9 cellular contexts compared by ENCODE assay signal in genomic region chr17:78144146-78144719, GRCh38. TPM values are rescaled to one million over a fixed set of nuclear protein-coding genes. Genes with fewer than 3 reads are reported as not detected.
A peak's percentile ranks its signal among the peaks of the same experiment; 100 is the strongest.
DNase-seq lines count a peak whose midpoint lies in the region; ATAC-seq, FAIRE-seq and TF ChIP-seq lines count a peak whose summit lies in the region.
"Had no signal": no experiment of that assay in that cellular context is flagged by ENCODE, and none has a peak within 500 bp of the region (broad histone marks: within the 10 kb centered on the region; RNA-seq: fewer than 3 reads in every experiment).

No MANE protein-coding gene starts in this region.

- H3K27me3 Mint-ChIP-seq in Calu3 (ENCODE audit: unreplicated experiment) (no peaks in the 10 kb centered on the region), brain (peaks cover 3% of the 10 kb centered on the region), type B pancreatic cell (no peaks in the 10 kb centered on the region)

- intact Hi-C loops in Calu3 (cut with micrococcal nuclease; ENCODE audit: unreplicated experiment) (no loop called here), HepG2 (cut with micrococcal nuclease; ENCODE audit: unreplicated experiment) (loop anchor here (5.0 kb wide), 2 partner anchors 698 to 783 kb away; partner anchors contain the start of genes TIMP2 and USP36)

- CTCF ChIA-PET in Calu3 (lab: Charles Lee) (interaction anchor here (0.6 to 1.5 kb wide), 10 partner anchors 9 to 613 kb away, joined by 3 to 6 read pairs (median 4); partner anchors contain the start of genes AFMID, TK1 and TMC6), HepG2 (lab: Yijun Ruan, JAX; ENCODE audit: low intra/inter-chr PET ratio, low total read pairs) (no interaction called here)

- H3K4me1 Mint-ChIP-seq in Calu3 (ENCODE audit: low read depth, unreplicated experiment): peaks cover 74% of the 10 kb centered on the region
- H3K4me1 Mint-ChIP-seq in brain: peaks cover 20% of the 10 kb centered on the region
- H3K4me1 Mint-ChIP-seq in type B pancreatic cell (ENCODE audit: unreplicated experiment): peaks cover 18% of the 10 kb centered on the region

- H3K4me1 ChIP-seq in HepG2 (ENCODE audit: insufficient read depth, low read length): peaks cover 90% of the 10 kb centered on the region

- H3K79me2 ChIP-seq in HepG2 (ENCODE audit: insufficient read depth, low read length): no peaks in the 10 kb centered on the region

- in situ Hi-C loops in HepG2 (cut with HindIII; ENCODE audit: extremely low pct_ligation_motif_present, low pct_unique_long_range_greater_than_20kb): no loop called here

- H2AFZ ChIP-seq in HepG2 (ENCODE audit: low read length): no peak overlapping the region

- POLR2A ChIA-PET in HepG2 (lab: Yijun Ruan, JAX): interaction anchor here (0.6 to 2.2 kb wide), 6 partner anchors 9 to 234 kb away, joined by 4 to 11 read pairs (median 6); partner anchors contain the start of genes AFMID, SYNGR2 and TK1

- ATAC-seq in HepG2 (peak; percentile 5; the same call in 1 of the 3 replicates), GM19035 (IDR thresholded peaks at IDR 0.05; ENCODE audit: unreplicated experiment) (no peak), GM21723 (IDR thresholded peaks at IDR 0.05; ENCODE audit: unreplicated experiment) (no peak)

- TF ChIP-seq POLR2A in HepG2 (IDR thresholded peaks at IDR 0.05; ENCODE audit: insufficient read depth in 1 of 2, low read depth in 2 of 2, low read length in 2 of 2): no peak

- H3K36me3 ChIP-seq in HepG2 (replicated peaks in 1 of 2; ENCODE audit: control insufficient read depth in 1 of 2, insufficient read depth in 2 of 2, low read length in 2 of 2): no peaks in the 10 kb centered on the region

- H3K4me2 ChIP-seq in HepG2 (ENCODE audit: low read depth, low read length): peak overlapping the region; percentile 78

- H3K4me3 ChIP-seq in HepG2 (replicated peaks in 1 of 3; ENCODE audit: insufficient read depth in 1 of 3, low read depth in 2 of 3, low read length in 3 of 3): peak overlapping the region in 1 of 3 experiments; percentile 65; a peak in 1 of 6 replicates

- peak overlapping the region; percentile 37 for H3K4me3 Mint-ChIP-seq in Calu3 (ENCODE audit: low read depth, unreplicated experiment)
- H3K4me3 Mint-ChIP-seq in brain: peak overlapping the region in 1 of 5 experiments; percentile 27
- H3K4me3 Mint-ChIP-seq in type B pancreatic cell: peak overlapping the region; percentile 58
- H3K4me3 Mint-ChIP-seq: neural crest cell had no signal

- no peak for TF ChIP-seq CTCF in Calu3 (IDR thresholded peaks at IDR 0.05; ENCODE audit: unreplicated experiment)
- no peak for TF ChIP-seq CTCF in brain (conservative IDR thresholded peaks at IDR 0.05)
- TF ChIP-seq CTCF in HepG2 (CRISPR knock-in tag; IDR thresholded peaks at IDR 0.05): peak; percentile 36; the same call in 1 of the 2 replicates
- TF ChIP-seq CTCF in type B pancreatic cell (conservative IDR thresholded peaks at IDR 0.05): no peak

- H4K20me1 ChIP-seq in HepG2 (ENCODE audit: insufficient read depth, low read length): no peaks in the 10 kb centered on the region

- H3K9me3 Mint-ChIP-seq in Calu3 (ENCODE audit: low read depth, unreplicated experiment) (no peaks in the 10 kb centered on the region), brain (peaks cover 0 to 7% (median 0%) of the 10 kb centered on the region in 5 experiments), type B pancreatic cell (no peaks in the 10 kb centered on the region)

- DNase-seq in Calu3 (peak; percentile 86), M059J (ENCODE audit: low read depth) (peak; percentile 87), HepG2 (ENCODE audit: low spot score) (no peak), type B pancreatic cell (ENCODE audit: extremely low spot score, unreplicated experiment) (no peak), NCI-H748 treated with DMSO at 0.1 percent for 48 hours (lab: John Stamatoyannopoulos, UW) (no peak)

- WGBS in HepG2 (ENCODE audit: low lambda C conversion rate): 18% methylated on average over 9 of the region's 11 CpGs

- H3K9ac ChIP-seq in HepG2 (ENCODE audit: insufficient read depth, low read depth, low read length): 0 out of 2 replicates have a peak overlapping the region, but pooled peaks have one; percentile 10

- no peak for TF ChIP-seq RAD21 in HepG2 (CRISPR knock-in tag; IDR thresholded peaks at IDR 0.05)

- peaks cover 47% of the 10 kb centered on the region for H3K36me3 Mint-ChIP-seq in Calu3 (ENCODE audit: insufficient read depth, unreplicated experiment)
- H3K36me3 Mint-ChIP-seq in brain: no peaks in the 10 kb centered on the region
- no peaks in the 10 kb centered on the region for H3K36me3 Mint-ChIP-seq in type B pancreatic cell

- no TSS peak for BruUV-seq in Calu3 (replicated peaks; lab: Mats Ljungman, UMichigan)
- no TSS peak for BruUV-seq in HepG2 (replicated peaks; lab: Mats Ljungman, UMichigan)

- no peak overlapping the region for H3K27ac ChIP-seq in HepG2 (ENCODE audit: extremely low read length, insufficient read depth, low read length)

- peak; percentile 54 for FAIRE-seq in HepG2 (lab: Jason Lieb, UNC)

- no peaks in the 10 kb centered on the region for H3K9me3 ChIP-seq in HepG2 (ENCODE audit: low read length)

- TF ChIP-seq EP300 in HepG2 (IDR thresholded peaks at IDR 0.05; ENCODE audit: low read depth in 2 of 2, low read length in 2 of 2) (no peak), HepG2 (CRISPR knock-in tag; IDR thresholded peaks at IDR 0.05; ENCODE audit: borderline replicate concordance) (no peak)

- H3K27me3 ChIP-seq in HepG2 (ENCODE audit: control insufficient read depth in 1 of 2, insufficient read depth in 2 of 2, low read length in 2 of 2): peaks cover 9 to 26% of the 10 kb centered on the region in 2 experiments; a peak in 4 of 5 replicates

- H3K27ac Mint-ChIP-seq in Calu3 (ENCODE audit: unreplicated experiment): peak overlapping the region; percentile 74
- peak overlapping the region in 3 of 5 experiments; percentile 77 to 92 (median 88) for H3K27ac Mint-ChIP-seq in brain
- H3K27ac Mint-ChIP-seq in type B pancreatic cell: peak overlapping the region; percentile 73

RNA-seq across cellular contexts. Expression of gene C17orf99, which starts 2.0 kb away (rescaled TPM):
- total RNA-seq in Calu3 (2022) (not detected in 2 replicates), HepG2 (2016; rRNA removed; fragmentation: Illumina TruSeq; extraction: Trizol) (0.22 and 1.7 TPM in 2 replicates), type B pancreatic cell (ENCODE audit: low replicate concordance) (not detected in 2 replicates)
- not detected in 2 replicates for total RNA-seq in M059J (2014; rRNA removed; shearing (Covaris generic))
- polyA plus RNA-seq in brain (ENCODE audit: insufficient read depth, low read depth, low replicate concordance) (not detected), HepG2 (2011; rRNA removed) (1.9 and 2.8 TPM in 2 replicates)
- total RNA-seq in HepG2 (2016; cell fraction: cytosol; rRNA removed; fragmentation: Illumina TruSeq; extraction: Trizol; ENCODE audit: low read depth): 0.51 and 0.88 TPM in 2 replicates
- total RNA-seq in HepG2 (2016; cell fraction: insoluble cytoplasmic fraction; rRNA removed; fragmentation: Illumina TruSeq; extraction: Trizol): 0.84 and 0.86 TPM in 2 replicates
- 1.1 and 1.2 TPM in 2 replicates for total RNA-seq in HepG2 (2016; cell fraction: membrane; rRNA removed; fragmentation: Illumina TruSeq; extraction: Trizol)
- 0.38 and 2.4 TPM in 2 replicates for total RNA-seq in HepG2 (2016; cell fraction: nucleus; rRNA removed; fragmentation: Illumina TruSeq; extraction: Trizol)
- 1.1 and 1.8 TPM in 2 replicates for polyA plus RNA-seq in HepG2 (2011; cell fraction: cytosol; rRNA removed)
- 5.8 and 10.0 TPM in 2 replicates for polyA plus RNA-seq in HepG2 (2011; cell fraction: nucleus; rRNA removed)
- polyA plus RNA-seq in HepG2 (2012): 1.5 and 2.2 TPM in 2 replicates
- polyA plus RNA-seq in HepG2 (2016; cell fraction: cytosol; fragmentation: Illumina TruSeq; extraction: Trizol; ENCODE audit: low read depth): 0.23 and 0.46 TPM in 2 replicates
- 0.60 TPM in 1 of 2 replicates, not detected in the other for polyA plus RNA-seq in HepG2 (2016; cell fraction: insoluble cytoplasmic fraction; fragmentation: Illumina TruSeq; extraction: Trizol; ENCODE audit: low read depth)
- 0.59 and 1.1 TPM in 2 replicates for polyA plus RNA-seq in HepG2 (2016; cell fraction: membrane; fragmentation: Illumina TruSeq; extraction: Trizol; ENCODE audit: low read depth)
- 2.4 and 2.9 TPM in 2 replicates for polyA plus RNA-seq in HepG2 (2016; cell fraction: nucleus; fragmentation: Illumina TruSeq; extraction: Trizol; ENCODE audit: insufficient read depth, low read depth)
- 0.72 TPM in 1 of 2 replicates, not detected in the other for polyA minus RNA-seq in HepG2 (2011; rRNA and poly(A)+ RNA removed; ENCODE audit: low replicate concordance)
- polyA minus RNA-seq in HepG2 (2011; cell fraction: cytosol; rRNA and poly(A)+ RNA removed): not detected in 2 replicates
- 1.5 and 3.1 TPM in 2 replicates for polyA minus RNA-seq in HepG2 (2011; cell fraction: nucleus; rRNA and poly(A)+ RNA removed)
- total RNA-seq: neural crest cell had no signal

RNA-seq across cellular contexts. Expression of gene TMC8, which starts 13.7 kb away (rescaled TPM):
- total RNA-seq in Calu3 (2022) (1.1 and 2.1 TPM in 2 replicates), HepG2 (2016; rRNA removed; fragmentation: Illumina TruSeq; extraction: Trizol) (0.08 and 0.53 TPM in 2 replicates), type B pancreatic cell (ENCODE audit: low replicate concordance) (0.85 and 0.90 TPM in 2 replicates)
- not detected in 2 replicates for total RNA-seq in M059J (2014; rRNA removed; shearing (Covaris generic))
- polyA plus RNA-seq in brain (ENCODE audit: insufficient read depth, low read depth, low replicate concordance) (0.92 TPM), HepG2 (2011; rRNA removed) (7.8 and 11.1 TPM in 2 replicates)
- total RNA-seq in HepG2 (2016; cell fraction: cytosol; rRNA removed; fragmentation: Illumina TruSeq; extraction: Trizol; ENCODE audit: low read depth): 0.09 and 0.61 TPM in 2 replicates
- 0.04 and 0.65 TPM in 2 replicates for total RNA-seq in HepG2 (2016; cell fraction: insoluble cytoplasmic fraction; rRNA removed; fragmentation: Illumina TruSeq; extraction: Trizol)
- 0.83 TPM in 2 replicates for total RNA-seq in HepG2 (2016; cell fraction: membrane; rRNA removed; fragmentation: Illumina TruSeq; extraction: Trizol)
- total RNA-seq in HepG2 (2016; cell fraction: nucleus; rRNA removed; fragmentation: Illumina TruSeq; extraction: Trizol): 0.85 and 1.9 TPM in 2 replicates
- 5.7 and 7.7 TPM in 2 replicates for polyA plus RNA-seq in HepG2 (2011; cell fraction: cytosol; rRNA removed)
- polyA plus RNA-seq in HepG2 (2011; cell fraction: nucleus; rRNA removed): 35.7 and 61.8 TPM in 2 replicates
- polyA plus RNA-seq in HepG2 (2012): 5.3 and 8.8 TPM in 2 replicates
- polyA plus RNA-seq in HepG2 (2016; cell fraction: cytosol; fragmentation: Illumina TruSeq; extraction: Trizol; ENCODE audit: low read depth): 0.12 TPM in 1 of 2 replicates, not detected in the other
- 0.13 and 0.74 TPM in 2 replicates for polyA plus RNA-seq in HepG2 (2016; cell fraction: insoluble cytoplasmic fraction; fragmentation: Illumina TruSeq; extraction: Trizol; ENCODE audit: low read depth)
- polyA plus RNA-seq in HepG2 (2016; cell fraction: membrane; fragmentation: Illumina TruSeq; extraction: Trizol; ENCODE audit: low read depth): 0.10 and 0.13 TPM in 2 replicates
- 0.76 and 1.7 TPM in 2 replicates for polyA plus RNA-seq in HepG2 (2016; cell fraction: nucleus; fragmentation: Illumina TruSeq; extraction: Trizol; ENCODE audit: insufficient read depth, low read depth)
- polyA minus RNA-seq in HepG2 (2011; rRNA and poly(A)+ RNA removed; ENCODE audit: low replicate concordance): 0.51 and 13.2 TPM in 2 replicates
- 4.5 and 4.8 TPM in 2 replicates for polyA minus RNA-seq in HepG2 (2011; cell fraction: cytosol; rRNA and poly(A)+ RNA removed)
- 12.2 and 14.3 TPM in 2 replicates for polyA minus RNA-seq in HepG2 (2011; cell fraction: nucleus; rRNA and poly(A)+ RNA removed)

RNA-seq across cellular contexts. Expression of gene TMC6, which starts 15.7 kb away (rescaled TPM):
- total RNA-seq in Calu3 (2022) (116 and 133 TPM in 2 replicates), HepG2 (2016; rRNA removed; fragmentation: Illumina TruSeq; extraction: Trizol) (20.4 and 48.4 TPM in 2 replicates), type B pancreatic cell (ENCODE audit: low replicate concordance) (94.4 and 122 TPM in 2 replicates)
- total RNA-seq in M059J (2014; rRNA removed; shearing (Covaris generic)): 0.54 and 0.74 TPM in 2 replicates
- polyA plus RNA-seq in brain (ENCODE audit: insufficient read depth, low read depth, low replicate concordance) (30.3 TPM), HepG2 (2011; rRNA removed) (99.1 and 118 TPM in 2 replicates)
- 21.4 and 23.6 TPM in 2 replicates for total RNA-seq in HepG2 (2016; cell fraction: cytosol; rRNA removed; fragmentation: Illumina TruSeq; extraction: Trizol; ENCODE audit: low read depth)
- total RNA-seq in HepG2 (2016; cell fraction: insoluble cytoplasmic fraction; rRNA removed; fragmentation: Illumina TruSeq; extraction: Trizol): 19.7 and 47.9 TPM in 2 replicates
- 29.0 and 34.4 TPM in 2 replicates for total RNA-seq in HepG2 (2016; cell fraction: membrane; rRNA removed; fragmentation: Illumina TruSeq; extraction: Trizol)
- total RNA-seq in HepG2 (2016; cell fraction: nucleus; rRNA removed; fragmentation: Illumina TruSeq; extraction: Trizol): 47.2 and 55.0 TPM in 2 replicates
- 42.4 and 70.8 TPM in 2 replicates for polyA plus RNA-seq in HepG2 (2011; cell fraction: cytosol; rRNA removed)
- 648 and 982 TPM in 2 replicates for polyA plus RNA-seq in HepG2 (2011; cell fraction: nucleus; rRNA removed)
- polyA plus RNA-seq in HepG2 (2012): 45.7 and 50.3 TPM in 2 replicates
- 8.9 and 10.6 TPM in 2 replicates for polyA plus RNA-seq in HepG2 (2016; cell fraction: cytosol; fragmentation: Illumina TruSeq; extraction: Trizol; ENCODE audit: low read depth)
- 16.1 and 17.9 TPM in 2 replicates for polyA plus RNA-seq in HepG2 (2016; cell fraction: insoluble cytoplasmic fraction; fragmentation: Illumina TruSeq; extraction: Trizol; ENCODE audit: low read depth)
- 18.2 and 19.0 TPM in 2 replicates for polyA plus RNA-seq in HepG2 (2016; cell fraction: membrane; fragmentation: Illumina TruSeq; extraction: Trizol; ENCODE audit: low read depth)
- polyA plus RNA-seq in HepG2 (2016; cell fraction: nucleus; fragmentation: Illumina TruSeq; extraction: Trizol; ENCODE audit: insufficient read depth, low read depth): 126 and 147 TPM in 2 replicates
- polyA minus RNA-seq in HepG2 (2011; rRNA and poly(A)+ RNA removed; ENCODE audit: low replicate concordance): 23.3 and 152 TPM in 2 replicates
- 48.9 and 63.1 TPM in 2 replicates for polyA minus RNA-seq in HepG2 (2011; cell fraction: cytosol; rRNA and poly(A)+ RNA removed)
- polyA minus RNA-seq in HepG2 (2011; cell fraction: nucleus; rRNA and poly(A)+ RNA removed): 92.6 and 109 TPM in 2 replicates

RNA-seq across cellular contexts. Expression of gene SYNGR2, which starts 24.1 kb away (rescaled TPM):
- total RNA-seq in Calu3 (2022) (204 and 229 TPM in 2 replicates), HepG2 (2016; rRNA removed; fragmentation: Illumina TruSeq; extraction: Trizol) (28.7 and 46.7 TPM in 2 replicates), type B pancreatic cell (ENCODE audit: low replicate concordance) (64.1 and 179 TPM in 2 replicates)
- 34.6 and 37.6 TPM in 2 replicates for total RNA-seq in M059J (2014; rRNA removed; shearing (Covaris generic))
- polyA plus RNA-seq in brain (ENCODE audit: insufficient read depth, low read depth, low replicate concordance) (88.2 TPM), HepG2 (2011; rRNA removed) (170 and 192 TPM in 2 replicates)
- total RNA-seq in HepG2 (2016; cell fraction: cytosol; rRNA removed; fragmentation: Illumina TruSeq; extraction: Trizol; ENCODE audit: low read depth): 15.8 and 18.7 TPM in 2 replicates
- 21.7 and 51.0 TPM in 2 replicates for total RNA-seq in HepG2 (2016; cell fraction: insoluble cytoplasmic fraction; rRNA removed; fragmentation: Illumina TruSeq; extraction: Trizol)
- 31.9 and 34.8 TPM in 2 replicates for total RNA-seq in HepG2 (2016; cell fraction: membrane; rRNA removed; fragmentation: Illumina TruSeq; extraction: Trizol)
- 43.0 and 51.6 TPM in 2 replicates for total RNA-seq in HepG2 (2016; cell fraction: nucleus; rRNA removed; fragmentation: Illumina TruSeq; extraction: Trizol)
- 200 and 244 TPM in 2 replicates for polyA plus RNA-seq in HepG2 (2011; cell fraction: cytosol; rRNA removed)
- 116 and 129 TPM in 2 replicates for polyA plus RNA-seq in HepG2 (2011; cell fraction: nucleus; rRNA removed)
- polyA plus RNA-seq in HepG2 (2012): 52.7 and 59.2 TPM in 2 replicates
- polyA plus RNA-seq in HepG2 (2016; cell fraction: cytosol; fragmentation: Illumina TruSeq; extraction: Trizol; ENCODE audit: low read depth): 35.1 and 40.6 TPM in 2 replicates
- polyA plus RNA-seq in HepG2 (2016; cell fraction: insoluble cytoplasmic fraction; fragmentation: Illumina TruSeq; extraction: Trizol; ENCODE audit: low read depth): 52.5 and 60.0 TPM in 2 replicates
- polyA plus RNA-seq in HepG2 (2016; cell fraction: membrane; fragmentation: Illumina TruSeq; extraction: Trizol; ENCODE audit: low read depth): 62.1 and 68.8 TPM in 2 replicates
- polyA plus RNA-seq in HepG2 (2016; cell fraction: nucleus; fragmentation: Illumina TruSeq; extraction: Trizol; ENCODE audit: insufficient read depth, low read depth): 160 and 166 TPM in 2 replicates
- polyA minus RNA-seq in HepG2 (2011; rRNA and poly(A)+ RNA removed; ENCODE audit: low replicate concordance): 231 and 401 TPM in 2 replicates
- 73.3 and 75.3 TPM in 2 replicates for polyA minus RNA-seq in HepG2 (2011; cell fraction: cytosol; rRNA and poly(A)+ RNA removed)
- 23.0 and 28.7 TPM in 2 replicates for polyA minus RNA-seq in HepG2 (2011; cell fraction: nucleus; rRNA and poly(A)+ RNA removed)

RNA-seq across cellular contexts. Expression of gene TK1, which starts 42.6 kb away (rescaled TPM):
- total RNA-seq in Calu3 (2022): 89.7 and 95.3 TPM in 2 replicates
- 107 and 150 TPM in 2 replicates for total RNA-seq in M059J (2014; rRNA removed; shearing (Covaris generic))
- polyA plus RNA-seq in brain (ENCODE audit: insufficient read depth, low read depth, low replicate concordance): 45.3 TPM
- 96.0 and 114 TPM in 2 replicates for total RNA-seq in HepG2 (2016; rRNA removed; fragmentation: Illumina TruSeq; extraction: Trizol)
- total RNA-seq in HepG2 (2016; cell fraction: cytosol; rRNA removed; fragmentation: Illumina TruSeq; extraction: Trizol; ENCODE audit: low read depth): 20.1 and 22.9 TPM in 2 replicates
- 95.6 and 109 TPM in 2 replicates for total RNA-seq in HepG2 (2016; cell fraction: insoluble cytoplasmic fraction; rRNA removed; fragmentation: Illumina TruSeq; extraction: Trizol)
- total RNA-seq in HepG2 (2016; cell fraction: membrane; rRNA removed; fragmentation: Illumina TruSeq; extraction: Trizol): 30.2 and 33.7 TPM in 2 replicates
- total RNA-seq in HepG2 (2016; cell fraction: nucleus; rRNA removed; fragmentation: Illumina TruSeq; extraction: Trizol): 38.0 and 39.0 TPM in 2 replicates
- 33.2 and 45.0 TPM in 2 replicates for polyA plus RNA-seq in HepG2 (2011; rRNA removed)
- polyA plus RNA-seq in HepG2 (2011; cell fraction: cytosol; rRNA removed): 36.3 and 78.7 TPM in 2 replicates
- 27.9 and 41.4 TPM in 2 replicates for polyA plus RNA-seq in HepG2 (2011; cell fraction: nucleus; rRNA removed)
- polyA plus RNA-seq in HepG2 (2012): 15.9 and 24.5 TPM in 2 replicates
- 18.4 and 18.5 TPM in 2 replicates for polyA plus RNA-seq in HepG2 (2016; cell fraction: cytosol; fragmentation: Illumina TruSeq; extraction: Trizol; ENCODE audit: low read depth)
- polyA plus RNA-seq in HepG2 (2016; cell fraction: insoluble cytoplasmic fraction; fragmentation: Illumina TruSeq; extraction: Trizol; ENCODE audit: low read depth): 130 and 138 TPM in 2 replicates
- polyA plus RNA-seq in HepG2 (2016; cell fraction: membrane; fragmentation: Illumina TruSeq; extraction: Trizol; ENCODE audit: low read depth): 21.2 and 23.8 TPM in 2 replicates
- polyA plus RNA-seq in HepG2 (2016; cell fraction: nucleus; fragmentation: Illumina TruSeq; extraction: Trizol; ENCODE audit: insufficient read depth, low read depth): 61.0 and 63.4 TPM in 2 replicates
- 74.6 and 146 TPM in 2 replicates for polyA minus RNA-seq in HepG2 (2011; rRNA and poly(A)+ RNA removed; ENCODE audit: low replicate concordance)
- polyA minus RNA-seq in HepG2 (2011; cell fraction: cytosol; rRNA and poly(A)+ RNA removed): 21.4 and 38.3 TPM in 2 replicates
- 10.7 and 15.2 TPM in 2 replicates for polyA minus RNA-seq in HepG2 (2011; cell fraction: nucleus; rRNA and poly(A)+ RNA removed)
- 34.4 and 41.2 TPM in 2 replicates for total RNA-seq in type B pancreatic cell (ENCODE audit: low replicate concordance)

Comparison
In these comparisons a context has a peak if more than half of its experiments do, and no peak if none do; other contexts are left out.
1. DNase-seq: peak in Calu3 (single experiment) and M059J (single experiment); none in HepG2 (single experiment), type B pancreatic cell (single experiment) and NCI-H748 treated with DMSO at 0.1 percent for 48 hours (single experiment).
2. RNA of gene TMC6, which starts 15.7 kb away (total RNA-seq): 116 to 133 TPM in Calu3, 94.4 to 122 TPM in type B pancreatic cell and 19.7 to 55.0 TPM in HepG2; 0.54 to 0.74 TPM in M059J; every median in the first group is over 10 times any median in the second.
3. Peak in every context shown above with its lines, with median percentiles within 50 percentile points of each other: H3K27ac Mint-ChIP-seq.